In genomic region chr9:34653131-34653530, GRCh38 we compare ENCODE assay signal across 1 cellular context.
TF ChIP-seq lines count a peak whose summit lies in the region.

No MANE protein-coding gene starts in this region.

TF ChIP-seq in K562, 482 proteins besides CTCF, POLR2A, EP300 and RAD21:
- no peak for TF ChIP-seq ZNF785 (CRISPR knock-in tag; IDR thresholded peaks at IDR 0.05)
- TF ChIP-seq RHOXF2B (CRISPR knock-in tag; conservative IDR thresholded peaks at IDR 0.05), result no peak
- no peak for TF ChIP-seq SAFB (IDR thresholded peaks at IDR 0.05; ENCODE audit: borderline replicate concordance, low read depth, low read length)
- no peak for TF ChIP-seq PRPF4 (IDR thresholded peaks at IDR 0.05; ENCODE audit: insufficient read depth, low read depth, low read length, poor library complexity, severe bottlenecking)
- TF ChIP-seq HNRNPH1 (optimal IDR thresholded peaks at IDR 0.05; ENCODE audit: low read depth, low read length), result no peak
- TF ChIP-seq E2F8 (IDR thresholded peaks at IDR 0.05; ENCODE audit: low read depth, partially characterized antibody), result no peak
- no peak for TF ChIP-seq NFE2 (IDR thresholded peaks at IDR 0.05; ENCODE audit: low read depth)
